9 cellular contexts compared by ENCODE assay signal in genomic region chr11:67436459-67437081, GRCh38. TPM values are rescaled to one million over a fixed set of nuclear protein-coding genes. Genes with fewer than 3 reads are reported as not detected.
DNase-seq lines count a peak whose midpoint lies in the region; ATAC-seq and TF ChIP-seq lines count a peak whose summit lies in the region.
"Had no signal": no experiment of that assay in that cellular context is flagged by ENCODE, and none has a peak within 500 bp of the region (broad histone marks: within the 10 kb centered on the region; RNA-seq: fewer than 3 reads in every experiment).

No MANE protein-coding gene starts in this region.

- H3K4me1 Mint-ChIP-seq in activated naive CD4-positive, alpha-beta T cell treated with anti-CD3 and anti-CD28 coated beads for 36 hours (ENCODE audit: low read depth), result peaks cover 60% of the 10 kb centered on the region
- peaks cover 7% of the 10 kb centered on the region for H3K4me1 Mint-ChIP-seq in neural progenitor cell

- H3K27ac ChIP-seq in neural progenitor cell, result no peak overlapping the region
- H3K27ac ChIP-seq: neutrophil had no signal

- H3K4me2 ChIP-seq in neural progenitor cell, result no peak overlapping the region

- no peaks in the 10 kb centered on the region for H4K20me1 ChIP-seq in neural progenitor cell (ENCODE audit: low read depth)

- intact Hi-C loops in activated naive CD4-positive, alpha-beta T cell treated with anti-CD3 and anti-CD28 coated beads for 36 hours (cut with micrococcal nuclease), result loop anchor here (1.0 kb wide), 4 partner anchors 8 to 48 kb away; partner anchors contain the start of gene RPS6KB2
- intact Hi-C loops in posterior cingulate gyrus (cut with DNase I), result no loop called here

- no peaks in the 10 kb centered on the region for H3K4me1 ChIP-seq in neural progenitor cell

- DNase-seq in NB4 (ENCODE audit: low read depth) (peak; percentile 96), neural progenitor cell (ENCODE audit: low spot score) (no peak), anterior cingulate cortex (lab: John Stamatoyannopoulos, UW) (no peak), DMS153 (lab: John Stamatoyannopoulos, UW) (no peak), posterior cingulate gyrus (no peak)
- DNase-seq in activated naive CD4-positive, alpha-beta T cell treated with anti-CD3 and anti-CD28 coated beads for 36 hours, result peak; percentile 93

- H3K9me3 ChIP-seq in neural progenitor cell (ENCODE audit: low read depth), result no peaks in the 10 kb centered on the region
- H3K9me3 ChIP-seq: neutrophil had no signal

- no peaks in the 10 kb centered on the region for H3K79me2 ChIP-seq in neural progenitor cell (ENCODE audit: low read depth)

- peak overlapping the region; percentile 90 for H3K4me3 Mint-ChIP-seq in activated naive CD4-positive, alpha-beta T cell treated with anti-CD3 and anti-CD28 coated beads for 36 hours
- peak overlapping the region; percentile 9 for H3K4me3 Mint-ChIP-seq in neural progenitor cell

- ATAC-seq in GM19395 (IDR thresholded peaks at IDR 0.05; ENCODE audit: unreplicated experiment) (peak; percentile 45), GM18868 (IDR thresholded peaks at IDR 0.05; ENCODE audit: unreplicated experiment) (no peak)

- no peaks in the 10 kb centered on the region for H3K27me3 ChIP-seq in neural progenitor cell
- H3K27me3 ChIP-seq: neutrophil had no signal

- no peak overlapping the region for H2AFZ ChIP-seq in neural progenitor cell (replicated peaks)

- peak overlapping the region; percentile 99 for H3K27ac Mint-ChIP-seq in activated naive CD4-positive, alpha-beta T cell treated with anti-CD3 and anti-CD28 coated beads for 36 hours
- H3K27ac Mint-ChIP-seq in neural progenitor cell, result peak overlapping the region; percentile 16

- TF ChIP-seq CTCF in NB4 (IDR thresholded peaks at IDR 0.05; ENCODE audit: low read depth, low read length) (no peak), neural progenitor cell (IDR thresholded peaks at IDR 0.05) (no peak)

- H3F3A ChIP-seq in neural progenitor cell (ENCODE audit: low read depth), result no peaks in the 10 kb centered on the region

- no peaks in the 10 kb centered on the region for H3K9me3 Mint-ChIP-seq in activated naive CD4-positive, alpha-beta T cell treated with anti-CD3 and anti-CD28 coated beads for 36 hours
- H3K9me3 Mint-ChIP-seq in neural progenitor cell, result no peaks in the 10 kb centered on the region

- no peak overlapping the region for H3K9ac ChIP-seq in neural progenitor cell

- H3K27me3 Mint-ChIP-seq in activated naive CD4-positive, alpha-beta T cell treated with anti-CD3 and anti-CD28 coated beads for 36 hours (ENCODE audit: low read depth), result no peaks in the 10 kb centered on the region
- H3K27me3 Mint-ChIP-seq in neural progenitor cell (ENCODE audit: insufficient read depth, low read depth), result peaks cover 2% of the 10 kb centered on the region

- CTCF ChIA-PET in activated naive CD4-positive, alpha-beta T cell treated with anti-CD3 and anti-CD28 coated beads for 36 hours (lab: Charles Lee), result interaction anchor here (0.6 to 3.8 kb wide), 5 partner anchors 31 to 210 kb away, joined by 3 to 20 read pairs (median 3); partner anchors contain the start of gene PPP1CA

- peaks cover 48% of the 10 kb centered on the region for H3K36me3 Mint-ChIP-seq in activated naive CD4-positive, alpha-beta T cell treated with anti-CD3 and anti-CD28 coated beads for 36 hours (ENCODE audit: low read depth)
- peaks cover 16% of the 10 kb centered on the region for H3K36me3 Mint-ChIP-seq in neural progenitor cell

- TF ChIP-seq POLR2A in NB4 (IDR thresholded peaks at IDR 0.05; ENCODE audit: extremely low read depth, insufficient read length), result peak; percentile 42

- no peaks in the 10 kb centered on the region for H3K36me3 ChIP-seq in neural progenitor cell

- H3K4me3 ChIP-seq in NB4 (ENCODE audit: low read depth, low read length), result peak overlapping the region; percentile 94
- no peak overlapping the region for H3K4me3 ChIP-seq in neural progenitor cell

RNA-seq across cellular contexts. Expression of gene PTPRCAP, which starts 0.9 kb away (rescaled TPM):
- total RNA-seq in activated naive CD4-positive, alpha-beta T cell treated with anti-CD3 and anti-CD28 coated beads for 36 hours, result 10 to 100 TPM; 56.8 to 62.4 TPM
- total RNA-seq in neural progenitor cell (ENCODE audit: low replicate concordance), result 1.1 TPM in 1 of 2 replicates, not detected in the other

RNA-seq across cellular contexts. Expression of gene CORO1B, which starts 6.7 kb away (rescaled TPM):
- 100 to 1,000 TPM; 298 to 305 TPM for total RNA-seq in activated naive CD4-positive, alpha-beta T cell treated with anti-CD3 and anti-CD28 coated beads for 36 hours
- total RNA-seq in neural progenitor cell (ENCODE audit: low replicate concordance), result 25.5 and 68.4 TPM in 2 replicates

RNA-seq across cellular contexts. Expression of gene RPS6KB2, which starts 8.3 kb away (rescaled TPM):
- total RNA-seq in activated naive CD4-positive, alpha-beta T cell treated with anti-CD3 and anti-CD28 coated beads for 36 hours, result 10 to 100 TPM; 50.7 to 51.2 TPM
- total RNA-seq in neural progenitor cell (ENCODE audit: low replicate concordance), result 23.7 and 51.3 TPM in 2 replicates

RNA-seq across cellular contexts. Expression of gene GPR152, which starts 16.0 kb away (rescaled TPM):
- total RNA-seq in activated naive CD4-positive, alpha-beta T cell treated with anti-CD3 and anti-CD28 coated beads for 36 hours, result not detected
- total RNA-seq in neural progenitor cell (ENCODE audit: low replicate concordance), result not detected in 2 replicates

RNA-seq across cellular contexts. Expression of gene CABP4, which starts 18.6 kb away (rescaled TPM):
- total RNA-seq in activated naive CD4-positive, alpha-beta T cell treated with anti-CD3 and anti-CD28 coated beads for 36 hours, result 1 to 10 TPM; 1.4 to 2.3 TPM
- not detected in 2 replicates for total RNA-seq in neural progenitor cell (ENCODE audit: low replicate concordance)

Comparison
In these comparisons a context has a peak if more than half of its experiments do, and no peak if none do; other contexts are left out.
1. DNase-seq: peak in NB4 (single experiment) and activated naive CD4-positive, alpha-beta T cell treated with anti-CD3 and anti-CD28 coated beads for 36 hours (single experiment); none in neural progenitor cell (single experiment), anterior cingulate cortex (0 of 58), DMS153 (single experiment) and posterior cingulate gyrus (0 of 10).
2. RNA of gene PTPRCAP, which starts 0.9 kb away (total RNA-seq): 56.8 to 62.4 TPM in activated naive CD4-positive, alpha-beta T cell treated with anti-CD3 and anti-CD28 coated beads for 36 hours; 1.1 TPM in neural progenitor cell; every median in the first group is over 10 times any median in the second.